Comparison of ENCODE assay signal across 9 cellular contexts in genomic region chr2:55311444-55311870, GRCh38. TPM values are rescaled to one million over a fixed set of nuclear protein-coding genes. Genes with fewer than 3 reads are reported as not detected.
DNase-seq lines count a peak whose midpoint lies in the region; ATAC-seq and TF ChIP-seq lines count a peak whose summit lies in the region.
"Had no signal": no experiment of that assay in that cellular context is flagged by ENCODE, and none has a peak within 500 bp of the region (broad histone marks: within the 10 kb centered on the region; RNA-seq: fewer than 3 reads in every experiment).

No MANE protein-coding gene starts in this region.

- H3K4me2 ChIP-seq in GM23338 = no peak overlapping the region
- H3K4me2 ChIP-seq: BLaER1 had no signal

- no peaks in the 10 kb centered on the region for H3K9me2 ChIP-seq in GM23338 (ENCODE audit: insufficient read depth)

- no peaks in the 10 kb centered on the region for H3F3A ChIP-seq in GM23338 (replicated peaks; ENCODE audit: low read depth)

- peaks cover 41% of the 10 kb centered on the region for H3K36me3 Mint-ChIP-seq in GM23338 (ENCODE audit: low read depth)
- H3K36me3 Mint-ChIP-seq in endothelial cell (ENCODE audit: low read depth, unreplicated experiment) = peaks cover 13% of the 10 kb centered on the region

- H3K4me1 ChIP-seq in GM23338 (ENCODE audit: insufficient read depth) = no peaks in the 10 kb centered on the region
- H3K4me1 ChIP-seq: BLaER1 had no signal

- no peak overlapping the region for H3K27ac Mint-ChIP-seq in GM23338
- no peak overlapping the region for H3K27ac Mint-ChIP-seq in endothelial cell (ENCODE audit: unreplicated experiment)

- no peaks in the 10 kb centered on the region for H3K9me3 Mint-ChIP-seq in GM23338
- no peaks in the 10 kb centered on the region for H3K9me3 Mint-ChIP-seq in endothelial cell (ENCODE audit: unreplicated experiment)

- H3K27me3 ChIP-seq in GM23338 (ENCODE audit: insufficient read depth) = no peaks in the 10 kb centered on the region
- H3K27me3 ChIP-seq: BLaER1 had no signal

- ATAC-seq in GM23338 = no peak

- TF ChIP-seq CTCF in GM23338 (conservative IDR thresholded peaks at IDR 0.05; ENCODE audit: low read depth in 2 of 2) (peak in 1 of 2 experiments; percentile 36; a peak in 1 of 4 replicates), endothelial cell (IDR thresholded peaks at IDR 0.05; ENCODE audit: unreplicated experiment) (peak; percentile 35)

- H3K27me3 Mint-ChIP-seq in GM23338 (ENCODE audit: insufficient read depth, low read depth, poor library complexity) = peaks cover 2% of the 10 kb centered on the region
- no peaks in the 10 kb centered on the region for H3K27me3 Mint-ChIP-seq in endothelial cell (ENCODE audit: unreplicated experiment)

- no peaks in the 10 kb centered on the region for H3K4me1 Mint-ChIP-seq in GM23338
- H3K4me1 Mint-ChIP-seq in endothelial cell (ENCODE audit: unreplicated experiment) = peaks cover 10% of the 10 kb centered on the region

- peaks cover 42% of the 10 kb centered on the region for H3K36me3 ChIP-seq in GM23338 (ENCODE audit: insufficient read depth)

- H3K27ac ChIP-seq in GM23338 (ENCODE audit: low read depth) = no peak overlapping the region
- H3K27ac ChIP-seq: BLaER1 had no signal

- no peak overlapping the region for H2AFZ ChIP-seq in GM23338

- no peaks in the 10 kb centered on the region; the same call in 1 of the 2 replicates for H4K20me1 ChIP-seq in GM23338 (replicated peaks; ENCODE audit: insufficient read depth)
- H4K20me1 ChIP-seq: BLaER1 had no signal

- H3K4me3 Mint-ChIP-seq in GM23338 (no peak overlapping the region), endothelial cell (ENCODE audit: unreplicated experiment) (no peak overlapping the region)

- no peak overlapping the region for H3K4me3 ChIP-seq in GM23338
- H3K4me3 ChIP-seq: BLaER1 had no signal

- DNase-seq in NCI-H82 (lab: John Stamatoyannopoulos, UW) (peak; percentile 6), NCI-H82 treated with DMSO at 0.1 percent for 48 hours (lab: John Stamatoyannopoulos, UW; ENCODE audit: unreplicated experiment) (no peak), GM23338 (ENCODE audit: low spot score) (peak; percentile 4), LHCN-M2 (ENCODE audit: low read depth) (peak; percentile 70), endothelial cell (ENCODE audit: low spot score) (no peak), C1 segment of cervical spinal cord (lab: John Stamatoyannopoulos, UW) (no peak), NCI-H345 (lab: John Stamatoyannopoulos, UW) (no peak), retina (no peak)

- H3K79me2 ChIP-seq in GM23338 (replicated peaks; ENCODE audit: insufficient read depth) = no peaks in the 10 kb centered on the region

TF ChIP-seq in GM23338, 12 proteins besides CTCF, POLR2A, EP300 and RAD21 (continues in another document):
- no peak for TF ChIP-seq EZH2phosphoT487 (IDR thresholded peaks at IDR 0.05; ENCODE audit: unreplicated experiment)
- TF ChIP-seq CREB1 (CRISPR knock-in tag; IDR thresholded peaks at IDR 0.05; ENCODE audit: low read depth) = no peak
- no peak for TF ChIP-seq REST (IDR thresholded peaks at IDR 0.05; ENCODE audit: unreplicated experiment)
- TF ChIP-seq NANOG (IDR thresholded peaks at IDR 0.05; ENCODE audit: borderline replicate concordance) = no peak
- no peak for TF ChIP-seq ETS1 (IDR thresholded peaks at IDR 0.05)
- TF ChIP-seq ZNF331 (CRISPR knock-in tag; IDR thresholded peaks at IDR 0.05; ENCODE audit: low read depth) = no peak

RNA-seq across cellular contexts. Expression of gene MTIF2, which starts 42.4 kb away (rescaled TPM):
- total RNA-seq in GM23338 (2014; rRNA removed; shearing (Covaris generic)) = 38.9 and 39.0 TPM in 2 replicates
- polyA plus RNA-seq in GM23338 (2016; fragmentation: Nextera tagmentation; extraction: Ambion mirVana) = 31.9 and 32.5 TPM in 2 replicates
- total RNA-seq in LHCN-M2 (2014; rRNA removed) = 27.8 and 30.1 TPM in 2 replicates
- polyA plus RNA-seq in LHCN-M2 (2012) = 14.0 TPM
- 22.9 TPM for total RNA-seq in endothelial cell (ENCODE audit: unreplicated experiment)

Comparison
In these comparisons a context has a peak if more than half of its experiments do, and no peak if none do; other contexts are left out.
1. DNase-seq: peak in NCI-H82 (single experiment), GM23338 (single experiment) and LHCN-M2 (single experiment); none in NCI-H82 treated with DMSO at 0.1 percent for 48 hours (single experiment), endothelial cell (single experiment), C1 segment of cervical spinal cord (0 of 14), NCI-H345 (single experiment) and retina (single experiment).